ENCODE assay signal across 24 cellular contexts in the genomic region with DNA sequence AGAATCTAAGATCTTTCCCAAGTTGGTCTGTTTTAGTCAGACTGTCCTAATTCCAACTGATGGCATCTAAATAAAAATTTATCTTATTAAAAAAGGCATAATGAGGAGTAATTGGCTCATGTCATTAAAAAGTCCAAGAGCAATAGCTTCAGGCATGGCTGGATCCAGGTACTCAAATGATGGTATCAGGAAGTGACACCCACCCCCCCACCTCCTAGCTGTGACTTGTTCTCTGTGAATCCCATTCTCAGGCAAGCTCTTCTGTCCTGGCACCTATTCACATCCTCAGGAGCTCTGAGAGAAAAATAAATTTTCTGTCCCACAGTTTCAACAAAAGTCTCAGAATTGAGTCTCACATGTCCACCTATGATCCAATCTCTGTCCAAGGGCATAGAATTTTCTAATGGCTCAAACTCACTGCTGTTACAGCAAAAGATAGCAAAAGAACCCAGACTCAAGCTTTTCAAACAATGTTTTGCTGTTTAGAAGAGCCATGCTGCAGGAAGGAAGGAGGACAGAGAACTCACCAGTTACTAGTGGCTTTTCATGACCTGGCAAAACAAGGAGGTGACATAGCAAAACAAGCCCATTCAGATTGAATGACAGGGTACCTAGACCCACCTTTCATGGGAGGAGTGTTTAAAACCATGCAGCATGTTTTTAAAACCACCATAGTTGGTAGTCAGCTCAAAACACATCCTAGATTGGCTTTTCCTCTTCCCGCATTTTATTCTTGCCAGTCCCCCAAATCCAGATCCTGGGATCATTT.
"Had no signal": no experiment of that assay in that cellular context is flagged by ENCODE, and none has a peak within 500 bp of the region (broad histone marks: within the 10 kb centered on the region; RNA-seq: fewer than 3 reads in every experiment).

No MANE protein-coding gene starts in this region.

- H3K36me3 Mint-ChIP-seq: natural killer cell treated with Interleukin-12 subunit alpha and Interleukin-12 subunit beta and Interleukin-15 and Interleukin-18, amount 100 ng/mL, for 72 hours had no signal

- ATAC-seq: esophagus mucosa; heart left ventricle; left lobe of liver; natural killer cell treated with Interleukin-12 subunit alpha and Interleukin-12 subunit beta and Interleukin-15 and Interleukin-18, amount 100 ng/mL, for 72 hours; sciatic nerve had no signal

- H3K4me3 Mint-ChIP-seq: natural killer cell treated with Interleukin-12 subunit alpha and Interleukin-12 subunit beta and Interleukin-15 and Interleukin-18, amount 100 ng/mL, for 72 hours had no signal

- FAIRE-seq: frontal cortex, islet of Langerhans, urothelium cell line had no signal

- H3K27ac Mint-ChIP-seq: natural killer cell treated with Interleukin-12 subunit alpha and Interleukin-12 subunit beta and Interleukin-15 and Interleukin-18, amount 100 ng/mL, for 72 hours had no signal

- H2AFZ ChIP-seq: parathyroid adenoma had no signal

- H3K9me3 ChIP-seq: heart left ventricle, prostate gland, stomach, thoracic aorta, transverse colon had no signal

- H3K27ac ChIP-seq: dorsolateral prefrontal cortex, heart left ventricle, parathyroid adenoma, prostate gland, skin epidermis, stomach, thoracic aorta, transverse colon had no signal

- H3K4me1 ChIP-seq: parathyroid adenoma, prostate gland, transverse colon had no signal

- H3K4me3 ChIP-seq: dorsolateral prefrontal cortex, heart left ventricle, prostate gland, skin epidermis, stomach, thoracic aorta, transverse colon had no signal

- H3K9ac ChIP-seq: parathyroid adenoma had no signal

- DNase-seq: cortex of kidney; dorsolateral prefrontal cortex; effector CD8-positive, alpha-beta T cell; heart left ventricle; hippocampal formation; kidney glomerular epithelial cell; mammary epithelial cell; occipital lobe; retina; stimulated activated naive CD4-positive, alpha-beta T cell; stomach; substantia nigra; transverse colon had no signal

- H3K9me3 Mint-ChIP-seq: natural killer cell treated with Interleukin-12 subunit alpha and Interleukin-12 subunit beta and Interleukin-15 and Interleukin-18, amount 100 ng/mL, for 72 hours had no signal

- H3K79me2 ChIP-seq: parathyroid adenoma had no signal

- H3K36me3 ChIP-seq: heart left ventricle, prostate gland, stomach, thoracic aorta, transverse colon had no signal
